Comparison of ENCODE assay signal across 15 cellular contexts in genomic region chr16:17304124-17304813, GRCh38.
DNase-seq lines count a peak whose midpoint lies in the region; ATAC-seq, FAIRE-seq and TF ChIP-seq lines count a peak whose summit lies in the region.
"Had no signal": no experiment of that assay in that cellular context is flagged by ENCODE, and none has a peak within 500 bp of the region (broad histone marks: within the 10 kb centered on the region; RNA-seq: fewer than 3 reads in every experiment).

No MANE protein-coding gene starts in this region.

- no peaks in the 10 kb centered on the region for H3K27me3 ChIP-seq in right lobe of liver
- no peaks in the 10 kb centered on the region for H3K27me3 ChIP-seq in brain microvascular endothelial cell (replicated peaks)

- TF ChIP-seq POLR2A in right lobe of liver (IDR thresholded peaks at IDR 0.05), result no peak

- no peaks in the 10 kb centered on the region for H3K36me3 ChIP-seq in right lobe of liver
- H3K36me3 ChIP-seq in brain microvascular endothelial cell (replicated peaks), result no peaks in the 10 kb centered on the region

- H3K36me3 Mint-ChIP-seq in stimulated activated memory B cell treated with anti-CD40 and anti-IgM and Interleukin-4, amounts not matched to agents 10 μg/mL and 1 μg/mL and 100 μg/mL, for 72 hours, result no peaks in the 10 kb centered on the region

- H3K4me3 ChIP-seq in right lobe of liver (no peak overlapping the region), brain microvascular endothelial cell (ENCODE audit: low read depth, low read length) (no peak overlapping the region)

- H3K4me1 ChIP-seq in right lobe of liver, result peaks cover 0 to 2% (median 0%) of the 10 kb centered on the region in 4 donors

- ATAC-seq in stimulated activated memory B cell treated with anti-CD40 and anti-IgM and Interleukin-4, amounts not matched to agents 10 μg/mL and 1 μg/mL and 100 μg/mL, for 72 hours, result no peak
- no peak for ATAC-seq in right lobe of liver
- ATAC-seq: activated T-helper 17 cell treated with anti-CD3 and anti-CD28 coated beads, Interleukin-2, amount 50 U/mL, for 72 hours; stimulated activated naive CD8-positive, alpha-beta T cell treated with anti-CD3 and anti-CD28 coated beads, Interleukin-15, amount 100 ng/mL, for 72 hours had no signal

- H3K27ac ChIP-seq in VCaP (peak overlapping the region; percentile 88), right lobe of liver (no peak overlapping the region), brain microvascular endothelial cell (no peak overlapping the region)

- WGBS in right lobe of liver (ENCODE audit: insufficient coverage, low coverage, low lambda C conversion rate, missing lambda C conversion rate), result 61% methylated on average over 7 of the region's 7 CpGs

- intact Hi-C loops in right lobe of liver (cut with DNase I), result no loop called here

- no peaks in the 10 kb centered on the region for H3K9me3 Mint-ChIP-seq in stimulated activated memory B cell treated with anti-CD40 and anti-IgM and Interleukin-4, amounts not matched to agents 10 μg/mL and 1 μg/mL and 100 μg/mL, for 72 hours
- H3K9me3 Mint-ChIP-seq: activated B cell treated with CpG ODN at 0.5 μM for 24 hours; activated T-helper 17 cell treated with anti-CD3 and anti-CD28 coated beads, Interleukin-2, amount 50 U/mL, for 72 hours; stimulated activated naive CD8-positive, alpha-beta T cell treated with anti-CD3 and anti-CD28 coated beads, Interleukin-15, amount 100 ng/mL, for 72 hours had no signal

- no peak overlapping the region for H3K4me3 Mint-ChIP-seq in stimulated activated memory B cell treated with anti-CD40 and anti-IgM and Interleukin-4, amounts not matched to agents 10 μg/mL and 1 μg/mL and 100 μg/mL, for 72 hours
- H3K4me3 Mint-ChIP-seq: activated B cell treated with CpG ODN at 0.5 μM for 24 hours; stimulated activated naive CD8-positive, alpha-beta T cell treated with anti-CD3 and anti-CD28 coated beads, Interleukin-15, amount 100 ng/mL, for 72 hours had no signal

- H3K4me1 Mint-ChIP-seq in stimulated activated memory B cell treated with anti-CD40 and anti-IgM and Interleukin-4, amounts not matched to agents 10 μg/mL and 1 μg/mL and 100 μg/mL, for 72 hours, result peaks cover 66% of the 10 kb centered on the region

- TF ChIP-seq CTCF in VCaP (conservative IDR thresholded peaks at IDR 0.05) (no peak), right lobe of liver (IDR thresholded peaks at IDR 0.05) (no peak), brain microvascular endothelial cell (IDR thresholded peaks at IDR 0.05; ENCODE audit: low read depth, low read length, missing control alignments) (no peak)

- FAIRE-seq in HTR-8/SVneo (lab: Jason Lieb, UNC), result no peak
- FAIRE-seq: GM18507 had no signal

- no peaks in the 10 kb centered on the region for H3K9me3 ChIP-seq in right lobe of liver

- H3K27me3 Mint-ChIP-seq in stimulated activated memory B cell treated with anti-CD40 and anti-IgM and Interleukin-4, amounts not matched to agents 10 μg/mL and 1 μg/mL and 100 μg/mL, for 72 hours, result no peaks in the 10 kb centered on the region
- H3K27me3 Mint-ChIP-seq: activated B cell treated with CpG ODN at 0.5 μM for 24 hours; activated T-helper 17 cell treated with anti-CD3 and anti-CD28 coated beads, Interleukin-2, amount 50 U/mL, for 72 hours; stimulated activated naive CD8-positive, alpha-beta T cell treated with anti-CD3 and anti-CD28 coated beads, Interleukin-15, amount 100 ng/mL, for 72 hours had no signal

- in situ Hi-C loops in brain microvascular endothelial cell (cut with HindIII; ENCODE audit: low pct_ligation_motif_present, low sequenced_read_pairs), result no loop called here

- H3K27ac Mint-ChIP-seq in stimulated activated memory B cell treated with anti-CD40 and anti-IgM and Interleukin-4, amounts not matched to agents 10 μg/mL and 1 μg/mL and 100 μg/mL, for 72 hours, result peak overlapping the region; percentile 39
- H3K27ac Mint-ChIP-seq: stimulated activated naive CD8-positive, alpha-beta T cell treated with anti-CD3 and anti-CD28 coated beads, Interleukin-15, amount 100 ng/mL, for 72 hours had no signal

- DNase-seq in HuH-7.5 (ENCODE audit: low spot score), result peak; percentile 20
- peak; percentile 66 for DNase-seq in islet precursor cell
- DNase-seq in HTR-8/SVneo (ENCODE audit: insufficient read length, low spot score), result no peak
- no peak for DNase-seq in right lobe of liver
- no peak for DNase-seq in pons (ENCODE audit: low spot score)
- DNase-seq in brain microvascular endothelial cell, result no peak
- DNase-seq: activated B cell treated with CpG ODN at 0.5 μM for 24 hours; DMS153; hippocampal formation; NCI-H146; stimulated activated naive CD8-positive, alpha-beta T cell treated with anti-CD3 and anti-CD28 coated beads, Interleukin-15, amount 100 ng/mL, for 72 hours had no signal

Comparison
In these comparisons a context has a peak if more than half of its experiments do, and no peak if none do; other contexts are left out.
1. DNase-seq: peak in HuH-7.5 (single experiment) and islet precursor cell (single experiment); none in HTR-8/SVneo (single experiment), right lobe of liver (0 of 3), pons (single experiment) and brain microvascular endothelial cell (single experiment).